ENCODE assay signal across 21 cellular contexts in the genomic region with DNA sequence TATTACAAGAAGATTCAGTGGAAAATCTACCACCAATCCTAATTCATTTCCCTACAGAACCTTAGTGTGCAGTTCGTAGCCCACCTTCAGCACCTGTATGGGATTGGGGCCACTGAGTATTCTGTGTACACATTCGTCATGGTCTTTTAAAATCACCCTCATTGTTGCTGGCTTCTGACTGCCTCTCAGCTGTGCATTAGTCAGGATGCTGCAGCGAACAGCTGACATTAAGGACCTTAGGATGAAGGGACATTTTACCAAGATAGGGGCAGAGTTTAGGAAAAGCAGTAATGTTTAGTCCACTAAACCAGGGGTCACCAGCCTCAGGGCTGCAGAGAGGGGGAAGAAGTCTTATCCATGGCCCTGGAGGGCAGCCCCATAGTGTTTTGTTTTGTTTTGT.
"Had no signal": no experiment of that assay in that cellular context is flagged by ENCODE, and none has a peak within 500 bp of the region (broad histone marks: within the 10 kb centered on the region; RNA-seq: fewer than 3 reads in every experiment).

No MANE protein-coding gene starts in this region.

- DNase-seq: activated B cell treated with CpG ODN at 0.5 μM for 24 hours; activated CD4-positive, alpha-beta memory T cell treated with anti-CD3 and anti-CD28 coated beads, Interleukin-2, amount 10 ng/mL, durations not matched to agents 7 days and 5 days; activated CD4-positive, alpha-beta T cell treated with anti-CD3 and anti-CD28 coated beads for 48 hours; activated CD8-positive, alpha-beta memory T cell treated with anti-CD3 and anti-CD28 coated beads, Interleukin-2, amount 10 ng/mL, durations not matched to agents 7 days and 5 days; activated naive CD4-positive, alpha-beta T cell treated with Interleukin-2 at 50 U/mL for 16 hours; activated T-cell treated with anti-CD3 and anti-CD28 coated beads, Interleukin-2, amount 50 U/mL, for 1 hour; brain microvascular endothelial cell; cortex of kidney; effector CD8-positive, alpha-beta T cell; left ventricle myocardium superior; ovary; sigmoid colon; stimulated activated naive B cell treated with anti-CD40 and anti-IgM and Interleukin-4, amounts not matched to agents 10 μg/mL and 1 μg/mL and 100 μg/mL, for 72 hours; T-helper 1 cell; T-helper 9 cell; upper lobe of right lung had no signal

- H3K4me3 ChIP-seq: esophagus muscularis mucosa, ovary, sigmoid colon, thoracic aorta, upper lobe of right lung had no signal

- H3K9me3 ChIP-seq: esophagus muscularis mucosa, ovary, sigmoid colon, thoracic aorta, upper lobe of right lung had no signal

- H3K4me3 Mint-ChIP-seq: activated B cell treated with CpG ODN at 0.5 μM for 24 hours; activated CD4-positive, alpha-beta memory T cell treated with anti-CD3 and anti-CD28 coated beads, Interleukin-2, amount 10 ng/mL, durations not matched to agents 7 days and 5 days; activated CD8-positive, alpha-beta memory T cell treated with anti-CD3 and anti-CD28 coated beads, Interleukin-2, amount 10 ng/mL, durations not matched to agents 7 days and 5 days; central memory CD8-positive, alpha-beta T cell; stimulated activated naive B cell treated with anti-CD40 and anti-IgM and Interleukin-4, amounts not matched to agents 10 μg/mL and 1 μg/mL and 100 μg/mL, for 72 hours had no signal

- H3K27ac ChIP-seq: brain microvascular endothelial cell, ovary, sigmoid colon, thoracic aorta, upper lobe of right lung had no signal

- H3K27me3 ChIP-seq: brain microvascular endothelial cell, esophagus muscularis mucosa, ovary, sigmoid colon, upper lobe of right lung had no signal

- ATAC-seq: activated CD8-positive, alpha-beta memory T cell treated with anti-CD3 and anti-CD28 coated beads, Interleukin-2, amount 10 ng/mL, durations not matched to agents 7 days and 5 days; left ventricle myocardium superior; stimulated activated naive B cell treated with anti-CD40 and anti-IgM and Interleukin-4, amounts not matched to agents 10 μg/mL and 1 μg/mL and 100 μg/mL, for 72 hours; upper lobe of right lung had no signal

- H3K36me3 Mint-ChIP-seq: activated CD8-positive, alpha-beta memory T cell treated with anti-CD3 and anti-CD28 coated beads, Interleukin-2, amount 10 ng/mL, durations not matched to agents 7 days and 5 days; stimulated activated naive B cell treated with anti-CD40 and anti-IgM and Interleukin-4, amounts not matched to agents 10 μg/mL and 1 μg/mL and 100 μg/mL, for 72 hours had no signal

- H3K36me3 ChIP-seq: brain microvascular endothelial cell, esophagus muscularis mucosa, ovary, sigmoid colon, thoracic aorta, upper lobe of right lung had no signal

- H3K27me3 Mint-ChIP-seq: central memory CD8-positive, alpha-beta T cell had no signal

- H3K9me3 Mint-ChIP-seq: activated B cell treated with CpG ODN at 0.5 μM for 24 hours; activated CD4-positive, alpha-beta memory T cell treated with anti-CD3 and anti-CD28 coated beads, Interleukin-2, amount 10 ng/mL, durations not matched to agents 7 days and 5 days; activated T-helper 2 cell treated with anti-CD3 and anti-CD28 coated beads, Interferon-gamma antibody, Interleukin-2, Interleukin-4, amounts not matched to agents 10 μg/mL and 5 μg/mL and 100 μg/mL, durations not matched to agents 14 hours and 24 hours and 36 hours; central memory CD8-positive, alpha-beta T cell had no signal

- H3K4me1 Mint-ChIP-seq: activated B cell treated with CpG ODN at 0.5 μM for 24 hours; activated CD4-positive, alpha-beta memory T cell treated with anti-CD3 and anti-CD28 coated beads, Interleukin-2, amount 10 ng/mL, durations not matched to agents 7 days and 5 days; activated CD8-positive, alpha-beta memory T cell treated with anti-CD3 and anti-CD28 coated beads, Interleukin-2, amount 10 ng/mL, durations not matched to agents 7 days and 5 days; central memory CD8-positive, alpha-beta T cell had no signal

- FAIRE-seq: endothelial cell of umbilical vein had no signal

- H3K27ac Mint-ChIP-seq: activated B cell treated with CpG ODN at 0.5 μM for 24 hours; activated CD4-positive, alpha-beta memory T cell treated with anti-CD3 and anti-CD28 coated beads, Interleukin-2, amount 10 ng/mL, durations not matched to agents 7 days and 5 days; activated CD8-positive, alpha-beta memory T cell treated with anti-CD3 and anti-CD28 coated beads, Interleukin-2, amount 10 ng/mL, durations not matched to agents 7 days and 5 days; activated T-helper 2 cell treated with anti-CD3 and anti-CD28 coated beads, Interferon-gamma antibody, Interleukin-2, Interleukin-4, amounts not matched to agents 10 μg/mL and 5 μg/mL and 100 μg/mL, durations not matched to agents 14 hours and 24 hours and 36 hours; stimulated activated naive B cell treated with anti-CD40 and anti-IgM and Interleukin-4, amounts not matched to agents 10 μg/mL and 1 μg/mL and 100 μg/mL, for 72 hours had no signal
